5 cellular contexts compared by ENCODE assay signal in genomic region chr12:125072496-125072895, GRCh38.
"Had no signal": no experiment of that assay in that cellular context is flagged by ENCODE, and none has a peak within 500 bp of the region (broad histone marks: within the 10 kb centered on the region; RNA-seq: fewer than 3 reads in every experiment).

No MANE protein-coding gene starts in this region.

- H3K9me3 Mint-ChIP-seq: H9 had no signal

- H3K4me3 Mint-ChIP-seq: H9 had no signal

- H3K27ac ChIP-seq: GM23248 had no signal

- H3K27ac Mint-ChIP-seq: H9 had no signal

- H3K9ac ChIP-seq: GM23248 had no signal

- H2AFZ ChIP-seq: GM23248 had no signal

- DNase-seq: GM23248, H9, HCEC 1CT, IMR-90 had no signal

- H3K4me3 ChIP-seq: GM23248, K562 had no signal
